ENCODE assay signal across 25 cellular contexts in the genomic region with DNA sequence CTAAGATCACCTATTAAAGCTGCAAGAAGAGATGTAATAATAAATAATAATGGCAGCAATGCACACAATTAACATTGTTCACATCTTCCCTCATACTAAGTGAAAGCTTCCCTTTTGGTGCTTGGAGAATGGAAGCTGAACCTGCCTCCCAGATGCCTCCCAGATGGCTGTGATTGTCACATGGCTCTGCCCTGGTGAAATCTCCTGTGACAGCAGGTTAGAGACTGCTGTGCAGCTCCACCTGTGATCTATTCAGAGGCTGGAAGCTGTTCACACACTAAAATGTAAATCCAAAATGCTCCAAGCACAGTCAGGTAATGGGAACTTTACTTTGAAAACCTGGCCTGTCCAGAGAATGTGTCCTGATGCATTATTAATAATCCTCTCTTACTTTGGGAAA.
DNase-seq lines count a peak whose midpoint lies in the region; ATAC-seq lines count a peak whose summit lies in the region.
"Had no signal": no experiment of that assay in that cellular context is flagged by ENCODE, and none has a peak within 500 bp of the region (broad histone marks: within the 10 kb centered on the region; RNA-seq: fewer than 3 reads in every experiment).

No MANE protein-coding gene starts in this region.

- DNase-seq in NCI-H1417 (lab: John Stamatoyannopoulos, UW) (peak in 2 of 3 experiments; percentile 17 to 67), NCI-H1417 treated with DMSO at 0.1 percent for 48 hours (lab: John Stamatoyannopoulos, UW) (no peak), COLO668 (lab: John Stamatoyannopoulos, UW; ENCODE audit: unreplicated experiment) (peak; percentile 5), NCI-H146 treated with DMSO at 0.1 percent for 48 hours (lab: John Stamatoyannopoulos, UW; ENCODE audit: unreplicated experiment) (peak; percentile 50), NCI-H69 (lab: John Stamatoyannopoulos, UW) (peak; percentile 80), NCI-H510A treated with DMSO at 0.1 percent for 48 hours (lab: John Stamatoyannopoulos, UW) (no peak)
- DNase-seq: activated B cell treated with CpG ODN at 0.5 μM for 24 hours; activated CD4-positive, alpha-beta T cell treated with anti-CD3 and anti-CD28 coated beads, Interleukin-2, amount 50 U/mL, for 1 hour; activated naive CD4-positive, alpha-beta T cell treated with anti-CD3 and anti-CD28 coated beads for 36 hours; AML-193; CD8-positive, alpha-beta memory T cell; hippocampal formation; Kasumi-1; left cardiac atrium; MV-4-11; NCI-H2227 treated with DMSO at 0.1 percent for 48 hours; Peyer's patch; posterior cingulate gyrus; right lobe of liver; stimulated activated CD4-positive, alpha-beta T cell treated with anti-CD3 and anti-CD28 coated beads, Interleukin-12 subunit alpha, Interleukin-12 subunit beta, amount 100 ng/mL, for 4 hours; stimulated activated CD4-positive, alpha-beta T cell treated with anti-CD3 and anti-CD28 coated beads, Interleukin-4, amount 100 ng/mL, for 1 hour; transverse colon had no signal

- ATAC-seq in HG03139 (IDR thresholded peaks at IDR 0.05; ENCODE audit: unreplicated experiment) (no peak), GM21576 (IDR thresholded peaks at IDR 0.05; ENCODE audit: unreplicated experiment) (no peak)
- ATAC-seq: gastroesophageal sphincter, left cardiac atrium, right lobe of liver had no signal

Comparison
In these comparisons a context has a peak if more than half of its experiments do, and no peak if none do; other contexts are left out.
1. DNase-seq: peak in NCI-H1417 (2 of 3), COLO668 (single experiment), NCI-H146 treated with DMSO at 0.1 percent for 48 hours (single experiment) and NCI-H69 (single experiment); none in NCI-H1417 treated with DMSO at 0.1 percent for 48 hours (single experiment) and NCI-H510A treated with DMSO at 0.1 percent for 48 hours (single experiment).